In genomic region chr3:191431160-191431822, GRCh38 we compare ENCODE assay signal across 1 cellular context.
TF ChIP-seq lines count a peak whose summit lies in the region.

No MANE protein-coding gene starts in this region.

TF ChIP-seq in HepG2, 621 proteins besides CTCF, POLR2A, EP300 and RAD21 (continued from another document):
- TF ChIP-seq PAXIP1 (CRISPR knock-in tag; conservative IDR thresholded peaks at IDR 0.05) (peak; percentile 55), RXRB (CRISPR knock-in tag; IDR thresholded peaks at IDR 0.05; ENCODE audit: borderline replicate concordance) (peak; percentile 36; the same call in 1 of the 2 replicates), ETV6 (CRISPR knock-in tag; conservative IDR thresholded peaks at IDR 0.05) (no peak), SOX13 (IDR thresholded peaks at IDR 0.05) (no peak), SOX13 (CRISPR knock-in tag; conservative IDR thresholded peaks at IDR 0.05 in 1 of 2, IDR thresholded peaks at IDR 0.05 in 1 of 2) (peak in 1 of 2 experiments; percentile 47; a peak in 1 of 4 replicates), MIXL1 (CRISPR knock-in tag; IDR thresholded peaks at IDR 0.05) (peak; percentile 60; the same call in 1 of the 2 replicates), GMEB1 (CRISPR knock-in tag; IDR thresholded peaks at IDR 0.05; ENCODE audit: borderline replicate concordance) (no peak), POGK (CRISPR knock-in tag; conservative IDR thresholded peaks at IDR 0.05) (0 out of 2 replicates have a peak, but pooled peaks have one; percentile 28), PBX2 (CRISPR knock-in tag; IDR thresholded peaks at IDR 0.05) (no peak), NCOA2 (CRISPR knock-in tag; IDR thresholded peaks at IDR 0.05) (peak; percentile 42; the same call in 1 of the 2 replicates), FOXP4 (CRISPR knock-in tag; IDR thresholded peaks at IDR 0.05) (0 out of 2 replicates have a peak, but pooled peaks have one; percentile 22), MYC (CRISPR knock-in tag; IDR thresholded peaks at IDR 0.05; ENCODE audit: borderline replicate concordance) (no peak), ZGPAT (CRISPR knock-in tag; IDR thresholded peaks at IDR 0.05) (peak; percentile 74; the same call in 1 of the 2 replicates), ZNF430 (CRISPR knock-in tag; IDR thresholded peaks at IDR 0.05) (no peak), ZNF333 (CRISPR knock-in tag; IDR thresholded peaks at IDR 0.05; ENCODE audit: borderline replicate concordance) (no peak), ZNF557 (CRISPR knock-in tag; IDR thresholded peaks at IDR 0.05) (no peak), AHDC1 (CRISPR knock-in tag; IDR thresholded peaks at IDR 0.05; ENCODE audit: borderline replicate concordance) (peak; percentile 60; the same call in 1 of the 2 replicates), CHCHD3 (CRISPR knock-in tag; IDR thresholded peaks at IDR 0.05) (no peak), ZNF670 (CRISPR knock-in tag; IDR thresholded peaks at IDR 0.05; ENCODE audit: borderline replicate concordance) (no peak), ZNF280D (CRISPR knock-in tag; IDR thresholded peaks at IDR 0.05) (0 out of 2 replicates have a peak, but pooled peaks have one; percentile 20), ZFP36L1 (CRISPR knock-in tag; IDR thresholded peaks at IDR 0.05) (no peak)
TF ChIP-seq in HepG2: peak in this region for 42.
